In the genomic region with DNA sequence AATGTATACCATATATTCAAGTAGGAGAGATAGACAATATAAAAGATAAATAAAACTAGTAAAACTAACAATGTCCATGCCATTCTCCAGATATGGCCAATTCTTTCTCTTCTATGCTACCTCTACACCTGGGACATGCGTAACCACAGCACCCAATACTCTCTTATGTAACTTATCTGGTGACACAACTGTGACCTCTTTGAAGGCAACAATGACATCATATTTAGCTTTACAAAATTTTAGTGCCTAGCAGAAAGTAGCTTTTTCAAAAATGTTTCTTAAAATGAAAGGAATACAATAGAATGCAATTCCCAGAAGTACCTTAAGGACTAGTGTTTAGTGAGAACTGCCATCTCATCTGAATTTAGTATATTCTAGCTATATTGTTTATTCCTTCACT, we compare ENCODE assay signal across 27 cellular contexts.
"Had no signal": no experiment of that assay in that cellular context is flagged by ENCODE, and none has a peak within 500 bp of the region (broad histone marks: within the 10 kb centered on the region; RNA-seq: fewer than 3 reads in every experiment).

No MANE protein-coding gene starts in this region.

- H3K9me3 ChIP-seq: neutrophil, pancreas, prostate gland, suprapubic skin, testis, tibial nerve, upper lobe of left lung, vagina had no signal

- H3K4me3 ChIP-seq: pancreas, prostate gland, suprapubic skin, testis, tibial nerve, upper lobe of left lung, vagina had no signal

- H3K36me3 ChIP-seq: neutrophil, pancreas, prostate gland, suprapubic skin, tibial nerve, upper lobe of left lung, vagina had no signal

- H3K4me1 ChIP-seq: pancreas, prostate gland, testis, upper lobe of left lung had no signal

- FAIRE-seq: pancreas, small intestine, urothelium cell line had no signal

- DNase-seq: naive B cell; naive thymus-derived CD8-positive, alpha-beta T cell; nephron progenitor cell; nucleus accumbens; pancreas; right cardiac atrium; small intestine; stimulated activated CD4-positive, alpha-beta T cell treated with anti-CD3 and anti-CD28 coated beads, Interleukin-1b, Interleukin-23, amount 100 ng/mL, for 48 hours; stimulated activated CD4-positive, alpha-beta T cell treated with anti-CD3 and anti-CD28 coated beads, Interleukin-4, amount 100 ng/mL, for 1 hour; stimulated activated CD4-positive, alpha-beta T cell treated with anti-CD3 and anti-CD28 coated beads, Interleukin-4, amount 100 ng/mL, for 4 hours; stimulated activated CD8-positive, alpha-beta memory T cell treated with anti-CD3 and anti-CD28 coated beads, Interleukin-4, amount 100 ng/mL, for 48 hours; stimulated activated naive CD4-positive, alpha-beta T cell; stimulated activated naive CD8-positive, alpha-beta T cell treated with anti-CD3 and anti-CD28 coated beads, Interleukin-15, amount 100 ng/mL, for 72 hours; stimulated activated naive CD8-positive, alpha-beta T cell treated with anti-CD3 and anti-CD28 coated beads, Interleukin-15, Interleukin-2, amounts not matched to agents 100 U/mL and 50 U/mL, for 24 hours; substantia nigra; testis; trophoblast cell; upper lobe of left lung had no signal

- H3K27ac ChIP-seq: neutrophil, pancreas, prostate gland, suprapubic skin, testis, tibial nerve, upper lobe of left lung, vagina had no signal

- H3K27me3 ChIP-seq: pancreas, suprapubic skin, testis, tibial nerve, upper lobe of left lung, vagina had no signal

- ATAC-seq: naive thymus-derived CD8-positive, alpha-beta T cell; natural killer cell treated with Interleukin-12 subunit alpha and Interleukin-12 subunit beta and Interleukin-15 and Interleukin-18, amount 100 ng/mL, for 72 hours; pancreas; right cardiac atrium; sciatic nerve; stimulated activated memory B cell treated with anti-CD40 and anti-IgM and Interleukin-4, amounts not matched to agents 10 μg/mL and 1 μg/mL and 100 μg/mL, for 72 hours; stimulated activated naive CD8-positive, alpha-beta T cell treated with anti-CD3 and anti-CD28 coated beads, Interleukin-15, amount 100 ng/mL, for 72 hours; stimulated activated naive CD8-positive, alpha-beta T cell treated with anti-CD3 and anti-CD28 coated beads, Interleukin-15, Interleukin-2, amounts not matched to agents 100 U/mL and 50 U/mL, for 24 hours had no signal
